In the genomic region with DNA sequence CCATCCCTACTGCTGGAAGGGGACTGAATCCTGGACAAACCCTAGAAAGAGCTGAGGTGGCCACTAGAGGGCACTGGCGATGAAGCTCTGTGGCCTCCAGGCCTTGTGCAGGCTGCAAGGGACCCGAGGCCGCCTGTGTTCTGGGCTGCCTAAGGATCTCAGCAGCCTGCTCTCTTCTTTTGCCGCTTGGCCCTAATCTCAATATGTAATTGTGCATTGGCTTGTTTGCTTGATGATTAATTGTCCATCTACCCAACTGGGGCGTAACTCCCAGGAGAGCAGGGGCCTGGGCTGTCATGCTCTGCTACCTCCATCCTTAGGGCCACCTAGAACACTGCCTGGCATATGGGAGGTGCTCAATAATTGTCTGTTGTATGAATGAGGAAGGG, we compare ENCODE assay signal across 8 cellular contexts.
DNase-seq lines count a peak whose midpoint lies in the region; ATAC-seq and TF ChIP-seq lines count a peak whose summit lies in the region.

No MANE protein-coding gene starts in this region.

- no peak overlapping the region for H3K4me3 ChIP-seq in left lung

- ATAC-seq in GM18873 (IDR thresholded peaks at IDR 0.05; ENCODE audit: low FRiP score, unreplicated experiment), result peak; percentile 55
- ATAC-seq in HG03280 (IDR thresholded peaks at IDR 0.05; ENCODE audit: unreplicated experiment), result peak; percentile 68
- ATAC-seq in left lung, result peak; percentile 99

- H3K4me1 ChIP-seq in left lung, result peaks cover 0 to 7% of the 10 kb centered on the region in 2 donors

- TF ChIP-seq CTCF in left lung (IDR thresholded peaks at IDR 0.05), result peak; percentile 82 to 91

- peak; percentile 92 for DNase-seq in AG08396 (ENCODE audit: low spot score)
- peak; percentile 82 for DNase-seq in NCI-H345 (lab: John Stamatoyannopoulos, UW)
- DNase-seq in activated CD4-positive, alpha-beta T cell treated with anti-CD3 and anti-CD28 coated beads for 1 hour, result peak; percentile 61
- peak; percentile 91 for DNase-seq in cerebellar cortex (ENCODE audit: low spot score)
- peak; percentile 79 to 89 for DNase-seq in left lung
- DNase-seq in stimulated activated CD4-positive, alpha-beta T cell treated with anti-CD3 and anti-CD28 coated beads, TNF-alpha, amount 100 ng/mL, for 1 hour (ENCODE audit: low read depth in 3 of 3, low spot score in 1 of 3), result peak; percentile 43 to 66 (median 50)

- H3K27me3 ChIP-seq in left lung, result no peaks in the 10 kb centered on the region

- H3K9me3 ChIP-seq in left lung, result no peaks in the 10 kb centered on the region

- intact Hi-C loops in left lung (cut with DNase I), result loop anchor here in 1 of 2 donors (10.0 kb wide), 1 partner anchor 82 kb away; no protein-coding TSS in a partner anchor

- peaks cover 0 to 92% of the 10 kb centered on the region in 2 donors for H3K36me3 ChIP-seq in left lung

- no peak overlapping the region for H3K27ac ChIP-seq in left lung
